15 cellular contexts compared by ENCODE assay signal in the genomic region with DNA sequence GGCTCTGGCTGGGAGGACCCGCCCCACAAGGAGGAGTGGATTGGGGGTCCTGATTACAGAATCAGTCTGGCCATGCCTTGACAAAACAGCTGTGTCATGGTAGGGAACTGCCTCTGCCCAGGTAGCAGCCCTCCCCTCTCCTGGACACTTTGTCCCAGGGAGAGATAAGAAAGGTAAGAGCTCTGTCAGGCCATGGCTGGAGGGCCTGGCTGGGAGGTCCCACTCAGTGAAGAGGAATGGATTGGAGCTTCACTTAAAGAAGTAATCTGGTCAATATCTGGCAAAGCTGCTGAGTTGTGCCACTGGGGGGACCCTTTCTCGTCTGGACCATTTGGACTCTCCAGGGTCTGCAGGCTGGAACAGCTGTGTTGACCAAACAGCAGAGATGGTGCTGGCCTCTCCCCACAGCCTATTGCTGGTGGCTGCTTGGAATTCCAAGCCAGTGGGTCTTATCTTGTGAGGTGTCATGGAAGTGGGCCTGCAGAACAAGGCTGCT.
DNase-seq lines count a peak whose midpoint lies in the region; ATAC-seq and TF ChIP-seq lines count a peak whose summit lies in the region.
"Had no signal": no experiment of that assay in that cellular context is flagged by ENCODE, and none has a peak within 500 bp of the region (broad histone marks: within the 10 kb centered on the region; RNA-seq: fewer than 3 reads in every experiment).

No MANE protein-coding gene starts in this region.

- H3K27me3 Mint-ChIP-seq in Caco-2 (ENCODE audit: insufficient read depth, unreplicated experiment) = no peaks in the 10 kb centered on the region
- H3K27me3 Mint-ChIP-seq in nephron progenitor cell (ENCODE audit: low read depth, poor library complexity) = no peaks in the 10 kb centered on the region
- H3K27me3 Mint-ChIP-seq: naive thymus-derived CD4-positive, alpha-beta T cell had no signal

- peaks cover 11% of the 10 kb centered on the region for H3K36me3 Mint-ChIP-seq in Caco-2 (ENCODE audit: insufficient read depth, unreplicated experiment)
- H3K36me3 Mint-ChIP-seq in nephron progenitor cell (ENCODE audit: low read depth) = peaks cover 80% of the 10 kb centered on the region

- TF ChIP-seq CTCF in Caco-2 (IDR thresholded peaks at IDR 0.05; ENCODE audit: insufficient read depth in 1 of 2, low read depth in 1 of 2, low read length in 1 of 2, severe bottlenecking in 1 of 2, unreplicated experiment in 1 of 2) (no peak), cardiac muscle cell (IDR thresholded peaks at IDR 0.05; ENCODE audit: low read depth, low read length) (no peak), nephron progenitor cell (IDR thresholded peaks at IDR 0.05) (no peak), thyroid gland (IDR thresholded peaks at IDR 0.05) (no peak)

- H3K9me3 ChIP-seq in Caco-2 (no peaks in the 10 kb centered on the region; the same call in 1 of the 2 replicates), cardiac muscle cell (ENCODE audit: low read depth) (no peaks in the 10 kb centered on the region), thyroid gland (no peaks in the 10 kb centered on the region)

- no TSS peak for BruUV-seq in Caco-2 (replicated peaks; lab: Mats Ljungman, UMichigan)

- no peak for TF ChIP-seq POLR2A in thyroid gland (IDR thresholded peaks at IDR 0.05)

- peaks cover 75% of the 10 kb centered on the region for H3K79me2 ChIP-seq in ACC112 (ENCODE audit: control insufficient read depth, insufficient read depth, low read length, unreplicated experiment)

- H3K4me1 Mint-ChIP-seq in Caco-2 (ENCODE audit: low read depth, unreplicated experiment) = peaks cover 54% of the 10 kb centered on the region
- peaks cover 21% of the 10 kb centered on the region for H3K4me1 Mint-ChIP-seq in nephron progenitor cell

- no peaks in the 10 kb centered on the region for H3K36me3 ChIP-seq in ACC112 (ENCODE audit: insufficient read depth, low read length)
- H3K36me3 ChIP-seq in Caco-2 (ENCODE audit: control insufficient read depth, insufficient read depth, low read length) = no peaks in the 10 kb centered on the region
- no peaks in the 10 kb centered on the region for H3K36me3 ChIP-seq in cardiac muscle cell
- H3K36me3 ChIP-seq in thyroid gland = no peaks in the 10 kb centered on the region
- H3K36me3 ChIP-seq: ascending aorta had no signal

- no peak overlapping the region for H2AFZ ChIP-seq in ACC112 (ENCODE audit: low read length, unreplicated experiment)

- H3K9me3 Mint-ChIP-seq in Caco-2 (ENCODE audit: unreplicated experiment) = no peaks in the 10 kb centered on the region
- H3K9me3 Mint-ChIP-seq in nephron progenitor cell = peaks cover 45% of the 10 kb centered on the region

- H3K27ac Mint-ChIP-seq in Caco-2 (ENCODE audit: unreplicated experiment) = peak overlapping the region; percentile 61
- peak overlapping the region; percentile 82 for H3K27ac Mint-ChIP-seq in nephron progenitor cell
- H3K27ac Mint-ChIP-seq: T-helper 2 cell treated with Interferon-gamma antibody and Interleukin-4, amounts not matched to agents 5 μg/mL and 100 μg/mL, for 36 hours had no signal

- 36 to 65% methylated on average over 2 of the region's 2 CpGs for WGBS in thyroid gland, 2 donors

- H3K4me3 ChIP-seq in ACC112 (ENCODE audit: low read depth, low read length) (peak overlapping the region; percentile 48; the same call in 1 of the 2 replicates), Caco-2 (ENCODE audit: low read depth, low read length) (no peak overlapping the region), cardiac muscle cell (no peak overlapping the region), thyroid gland (replicated peaks in 1 of 3) (no peak overlapping the region)

- intact Hi-C loops in Caco-2 (cut with micrococcal nuclease; ENCODE audit: unreplicated experiment) = no loop called here
- intact Hi-C loops in thyroid gland (cut with DNase I) = no loop called here

- CTCF ChIA-PET in Caco-2 (lab: Charles Lee) = interaction anchor here (0.6 kb wide), 1 partner anchor 127 kb away, joined by 3 read pairs; no protein-coding TSS in a partner anchor

- H3K4me1 ChIP-seq in ACC112 (ENCODE audit: control insufficient read depth, insufficient read depth, low read length, unreplicated experiment) = peaks cover 12% of the 10 kb centered on the region
- peaks cover 42% of the 10 kb centered on the region for H3K4me1 ChIP-seq in Caco-2
- H3K4me1 ChIP-seq in cardiac muscle cell (ENCODE audit: low read depth) = peaks cover 7% of the 10 kb centered on the region
- H3K4me1 ChIP-seq in thyroid gland = peaks cover 15 to 19% of the 10 kb centered on the region in 2 donors

- H3K27me3 ChIP-seq in ACC112 (ENCODE audit: insufficient read depth, low read length) = no peaks in the 10 kb centered on the region
- H3K27me3 ChIP-seq in Caco-2 (replicated peaks; ENCODE audit: control insufficient read depth, insufficient read depth, low read length) = no peaks in the 10 kb centered on the region
- no peaks in the 10 kb centered on the region for H3K27me3 ChIP-seq in cardiac muscle cell
- H3K27me3 ChIP-seq in thyroid gland = no peaks in the 10 kb centered on the region
- H3K27me3 ChIP-seq: ascending aorta had no signal

- POLR2A ChIA-PET in Caco-2 (lab: Charles Lee) = no interaction called here

- no peak overlapping the region for H3K27ac ChIP-seq in ACC112 (ENCODE audit: low read depth, low read length)
- H3K27ac ChIP-seq in cardiac muscle cell = peak overlapping the region; percentile 9
- H3K27ac ChIP-seq in thyroid gland = no peak overlapping the region
- H3K27ac ChIP-seq: ascending aorta had no signal

- DNase-seq in Caco-2 (peak; percentile 9 to 57), cardiac muscle cell (ENCODE audit: low read depth in 1 of 2, low spot score in 1 of 2) (peak in 1 of 2 donors; percentile 41), nephron progenitor cell (no peak), thyroid gland (no peak)
- DNase-seq in effector CD4-positive, alpha-beta T cell = no peak
- DNase-seq: cortex of kidney; EL; hypothalamus; Karpas-422; naive thymus-derived CD4-positive, alpha-beta T cell had no signal

- ATAC-seq in GM19324 (IDR thresholded peaks at IDR 0.05; ENCODE audit: low FRiP score, unreplicated experiment) (no peak), GM19395 (IDR thresholded peaks at IDR 0.05; ENCODE audit: unreplicated experiment) (no peak)
- ATAC-seq: naive thymus-derived CD4-positive, alpha-beta T cell had no signal

- H3K4me3 Mint-ChIP-seq in Caco-2 (ENCODE audit: unreplicated experiment) = no peak overlapping the region
- H3K4me3 Mint-ChIP-seq in nephron progenitor cell = no peak overlapping the region
- H3K4me3 Mint-ChIP-seq: T-helper 2 cell treated with Interferon-gamma antibody and Interleukin-4, amounts not matched to agents 5 μg/mL and 100 μg/mL, for 36 hours had no signal

Comparison
In these comparisons a context has a peak if more than half of its experiments do, and no peak if none do; other contexts are left out.
1. DNase-seq: peak in Caco-2 (2 of 2); none in nephron progenitor cell (single experiment), thyroid gland (0 of 2) and effector CD4-positive, alpha-beta T cell (single experiment).